In the genomic region with DNA sequence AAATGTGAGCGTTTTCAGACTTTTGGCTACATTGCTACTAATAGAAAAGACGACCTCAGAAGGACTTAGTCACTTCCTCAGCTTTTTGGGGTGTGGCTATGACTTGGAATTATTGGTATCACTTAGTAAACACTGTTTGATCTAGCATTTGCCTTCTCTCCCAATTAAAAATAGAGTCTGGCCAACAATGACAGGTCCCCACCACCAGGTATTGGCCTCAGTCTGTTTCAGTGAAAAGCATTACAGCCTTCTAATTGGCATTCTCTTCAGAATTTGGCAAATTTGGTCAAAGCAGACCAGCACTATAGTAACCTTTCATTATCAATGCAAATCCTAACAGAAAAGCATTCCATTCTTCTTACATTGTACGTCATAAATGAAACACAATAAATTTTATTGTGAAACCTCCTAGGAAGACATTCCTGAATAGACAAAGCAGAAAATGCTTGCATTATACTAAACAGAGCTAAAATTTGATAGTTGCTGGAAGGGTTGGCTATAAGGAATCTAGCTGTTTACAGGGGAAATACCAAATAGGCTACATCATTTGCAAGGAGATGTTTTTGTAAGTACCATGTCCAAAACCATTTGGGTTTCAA, we compare ENCODE assay signal across 9 cellular contexts.
DNase-seq lines count a peak whose midpoint lies in the region; ATAC-seq and TF ChIP-seq lines count a peak whose summit lies in the region.
"Had no signal": no experiment of that assay in that cellular context is flagged by ENCODE, and none has a peak within 500 bp of the region (broad histone marks: within the 10 kb centered on the region; RNA-seq: fewer than 3 reads in every experiment).

No MANE protein-coding gene starts in this region.

- H3K36me3 Mint-ChIP-seq in effector memory CD8-positive, alpha-beta T cell (ENCODE audit: insufficient read depth) = no peaks in the 10 kb centered on the region

- H3K9me3 ChIP-seq in HAP-1 (no peaks in the 10 kb centered on the region), SK-N-MC (ENCODE audit: low read depth, low read length) (no peaks in the 10 kb centered on the region), stomach (no peaks in the 10 kb centered on the region)

- no peaks in the 10 kb centered on the region for H3K4me1 Mint-ChIP-seq in effector memory CD8-positive, alpha-beta T cell (ENCODE audit: low read depth in 2 of 2)

- H3K27ac Mint-ChIP-seq in effector memory CD8-positive, alpha-beta T cell = no peak overlapping the region

- H3K27ac ChIP-seq in SK-N-MC = peak overlapping the region; percentile 67
- peak overlapping the region in 3 of 5 donors; percentile 31 to 57 (median 46) for H3K27ac ChIP-seq in stomach

- no peak overlapping the region for H3K9ac ChIP-seq in SK-N-MC (ENCODE audit: insufficient read length)

- peaks cover 0 to 6% of the 10 kb centered on the region in 2 donors for H3K27me3 Mint-ChIP-seq in effector memory CD8-positive, alpha-beta T cell

- ATAC-seq in HG03039 (IDR thresholded peaks at IDR 0.05; ENCODE audit: unreplicated experiment) = no peak
- ATAC-seq in effector memory CD8-positive, alpha-beta T cell (replicated peaks) = no peak
- ATAC-seq: GM12878 had no signal

- H3K9me3 Mint-ChIP-seq in effector memory CD8-positive, alpha-beta T cell = peaks cover 3 to 5% of the 10 kb centered on the region in 2 donors

- TF ChIP-seq EP300 in stomach (IDR thresholded peaks at IDR 0.05) = no peak

- H3K4me1 ChIP-seq in HAP-1 (peaks cover 26% of the 10 kb centered on the region), stomach (peaks cover 6 to 22% (median 11%) of the 10 kb centered on the region in 4 donors)

- WGBS in stomach, 5 donors = 15 to 19% (median 18%) methylated on average over 3 of the region's 3 CpGs

- TF ChIP-seq POLR2A in stomach (IDR thresholded peaks at IDR 0.05) = no peak

- no peaks in the 10 kb centered on the region for H3K27me3 ChIP-seq in HAP-1 (ENCODE audit: low read depth)
- no peaks in the 10 kb centered on the region for H3K27me3 ChIP-seq in stomach

- intact Hi-C loops in stomach (cut with DNase I; ENCODE audit: low total_unique reads) = no loop called here

- peak overlapping the region; percentile 1; the same call in 1 of the 2 replicates for H3K4me3 ChIP-seq in HAP-1
- peak overlapping the region; percentile 34; the same call in 1 of the 2 replicates for H3K4me3 ChIP-seq in SK-N-MC
- peak overlapping the region; percentile 0 to 17 for H3K4me3 ChIP-seq in foreskin fibroblast (ENCODE audit: low read depth in 1 of 2, low read length in 2 of 2)
- no peak overlapping the region for H3K4me3 ChIP-seq in stomach
- H3K4me3 ChIP-seq: GM12878 had no signal

- no peaks in the 10 kb centered on the region for H3K36me3 ChIP-seq in HAP-1 (replicated peaks)
- no peaks in the 10 kb centered on the region for H3K36me3 ChIP-seq in SK-N-MC (ENCODE audit: insufficient read depth, low read length)
- H3K36me3 ChIP-seq in stomach = no peaks in the 10 kb centered on the region

- in situ Hi-C loops in HAP-1 (cut with MboI; ENCODE audit: low sequenced_read_pairs) = no loop called here

- TF ChIP-seq CTCF in foreskin fibroblast (IDR thresholded peaks at IDR 0.05; ENCODE audit: low read depth, low read length) = no peak
- TF ChIP-seq CTCF in stomach (IDR thresholded peaks at IDR 0.05) = no peak

- DNase-seq in HAP-1 (ENCODE audit: low spot score in 2 of 2) (peak; percentile 57 to 91), SK-N-MC (ENCODE audit: low read depth, low spot score) (no peak), foreskin fibroblast (peak; percentile 90 to 93), stomach (no peak), midbrain (lab: John Stamatoyannopoulos, UW) (no peak)
- no peak for DNase-seq in effector memory CD8-positive, alpha-beta T cell
- DNase-seq: NCI-H187 had no signal

- no peak overlapping the region for H3K4me3 Mint-ChIP-seq in effector memory CD8-positive, alpha-beta T cell

Comparison
In these comparisons a context has a peak if more than half of its experiments do, and no peak if none do; other contexts are left out.
1. DNase-seq: peak in HAP-1 (2 of 2) and foreskin fibroblast (2 of 2); none in SK-N-MC (single experiment), stomach (single experiment), effector memory CD8-positive, alpha-beta T cell (0 of 3) and midbrain (single experiment).
2. H3K4me3 ChIP-seq: peak in HAP-1 (single experiment), SK-N-MC (single experiment) and foreskin fibroblast (2 of 2); none in stomach (0 of 4).